Comparison of ENCODE assay signal across 28 cellular contexts in the genomic region with DNA sequence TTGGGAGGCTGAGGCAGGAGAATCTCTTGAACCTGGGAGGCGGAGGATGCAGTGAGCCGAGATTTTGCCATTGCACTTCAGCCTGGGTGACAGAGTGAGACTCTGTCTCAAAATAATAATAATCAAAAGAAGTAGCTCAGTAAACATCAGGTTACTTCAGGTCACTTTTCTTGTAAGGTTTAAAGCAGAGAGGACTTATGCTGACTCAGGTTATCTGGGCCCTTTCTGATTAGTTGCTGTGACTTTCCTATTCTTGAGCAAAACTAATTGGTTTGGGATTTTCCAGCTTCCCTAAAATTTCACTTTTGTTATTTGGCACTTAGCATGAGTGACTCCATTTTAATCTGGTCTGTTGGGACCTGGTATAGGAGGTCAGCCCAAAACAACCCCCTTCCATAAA.
"Had no signal": no experiment of that assay in that cellular context is flagged by ENCODE, and none has a peak within 500 bp of the region (broad histone marks: within the 10 kb centered on the region; RNA-seq: fewer than 3 reads in every experiment).

No MANE protein-coding gene starts in this region.

- H3K4me1 ChIP-seq: neural progenitor cell, parathyroid adenoma, psoas muscle, spleen, suprapubic skin, testis, tibial artery, transverse colon, upper lobe of right lung, uterus had no signal

- H3K27ac ChIP-seq: neural progenitor cell, ovary, parathyroid adenoma, psoas muscle, skin epidermis, spleen, suprapubic skin, testis, tibial artery, transverse colon, upper lobe of right lung, uterus had no signal

- H3K36me3 ChIP-seq: neural progenitor cell, ovary, spleen, suprapubic skin, tibial artery, transverse colon, upper lobe of right lung, uterus had no signal

- H3K27me3 ChIP-seq: neural progenitor cell, ovary, spleen, suprapubic skin, testis, tibial artery, transverse colon, upper lobe of right lung, uterus had no signal

- DNase-seq: natural killer cell; occipital lobe; ovary; posterior cingulate gyrus; psoas muscle; right cardiac atrium; spleen; stimulated activated CD4-positive, alpha-beta T cell treated with anti-CD3 and anti-CD28 coated beads, Interleukin-12 subunit alpha, Interleukin-12 subunit beta, amount 100 ng/mL, for 4 hours; stimulated activated CD4-positive, alpha-beta T cell treated with anti-CD3 and anti-CD28 coated beads, Interleukin-1b, Interleukin-23, amount 100 ng/mL, for 48 hours; stimulated activated CD4-positive, alpha-beta T cell treated with anti-CD3 and anti-CD28 coated beads, Interleukin-4, amount 100 ng/mL, for 1 hour; stimulated activated CD4-positive, alpha-beta T cell treated with anti-CD3 and anti-CD28 coated beads, Interleukin-4, amount 100 ng/mL, for 4 hours; stimulated activated CD8-positive, alpha-beta memory T cell treated with anti-CD3 and anti-CD28 coated beads, Interleukin-4, amount 100 ng/mL, for 48 hours; stimulated activated naive CD4-positive, alpha-beta T cell; stimulated activated naive CD8-positive, alpha-beta T cell treated with anti-CD3 and anti-CD28 coated beads, Interleukin-15, amount 100 ng/mL, for 72 hours; stimulated activated naive CD8-positive, alpha-beta T cell treated with anti-CD3 and anti-CD28 coated beads, Interleukin-15, Interleukin-2, amounts not matched to agents 100 U/mL and 50 U/mL, for 24 hours; substantia nigra; testis; tibial artery; transverse colon; upper lobe of right lung; uterus had no signal

- H3K79me2 ChIP-seq: parathyroid adenoma had no signal

- H3K4me2 ChIP-seq: neural progenitor cell, smooth muscle cell had no signal

- H3K4me3 ChIP-seq: neural progenitor cell, ovary, psoas muscle, skin epidermis, smooth muscle cell, spleen, suprapubic skin, testis, tibial artery, transverse colon, upper lobe of right lung, uterus had no signal

- ATAC-seq: natural killer cell; psoas muscle; right cardiac atrium; sciatic nerve; stimulated activated memory B cell treated with anti-CD40 and anti-IgM and Interleukin-4, amounts not matched to agents 10 μg/mL and 1 μg/mL and 100 μg/mL, for 72 hours; stimulated activated naive CD8-positive, alpha-beta T cell treated with anti-CD3 and anti-CD28 coated beads, Interleukin-15, amount 100 ng/mL, for 72 hours; stimulated activated naive CD8-positive, alpha-beta T cell treated with anti-CD3 and anti-CD28 coated beads, Interleukin-15, Interleukin-2, amounts not matched to agents 100 U/mL and 50 U/mL, for 24 hours; upper lobe of right lung had no signal

- H3K9ac ChIP-seq: neural progenitor cell, parathyroid adenoma had no signal

- H3K9me3 ChIP-seq: ovary, psoas muscle, spleen, suprapubic skin, testis, tibial artery, transverse colon, upper lobe of right lung, uterus had no signal

- H2AFZ ChIP-seq: neural progenitor cell, parathyroid adenoma had no signal
